ENCODE assay signal across 14 cellular contexts in the genomic region with DNA sequence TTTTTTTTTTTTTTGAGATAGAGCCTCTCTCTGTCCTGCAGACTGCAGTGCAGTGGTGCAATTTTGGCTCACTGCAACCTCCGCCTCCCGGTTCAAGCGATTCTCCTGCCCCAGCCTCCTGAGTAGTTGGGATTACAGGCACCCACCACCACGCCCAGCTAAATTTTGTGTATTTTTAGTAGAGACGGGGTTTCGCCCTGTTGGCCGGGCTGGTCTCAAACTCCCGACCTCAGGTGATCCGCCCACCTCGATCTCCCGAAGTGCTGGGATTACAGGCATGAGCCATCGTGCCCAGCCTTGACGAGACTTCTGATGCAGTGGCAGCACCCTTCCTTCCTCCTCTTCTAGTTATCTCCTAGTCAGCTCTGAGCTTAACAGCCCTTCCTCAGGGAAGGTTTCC. TPM values are rescaled to one million over a fixed set of nuclear protein-coding genes. Genes with fewer than 3 reads are reported as not detected.
"Had no signal": no experiment of that assay in that cellular context is flagged by ENCODE, and none has a peak within 500 bp of the region (broad histone marks: within the 10 kb centered on the region; RNA-seq: fewer than 3 reads in every experiment).

No MANE protein-coding gene starts in this region.

RNA-seq across cellular contexts. Expression of a gene that starts 41.9 kb away (rescaled TPM):
- total RNA-seq: activated B cell treated with CpG ODN at 0.5 μM for 24 hours, cardiac muscle cell, endodermal cell, epithelial cell of proximal tubule, foreskin keratinocyte, left lobe of liver, mammary epithelial cell, omental fat pad, posterior vena cava, Right ventricle myocardium superior, transverse colon, uterus had no signal
- polyA plus RNA-seq: cardiac muscle cell, fibroblast of lung, foreskin keratinocyte, keratinocyte, mammary epithelial cell had no signal
